In the genomic region with DNA sequence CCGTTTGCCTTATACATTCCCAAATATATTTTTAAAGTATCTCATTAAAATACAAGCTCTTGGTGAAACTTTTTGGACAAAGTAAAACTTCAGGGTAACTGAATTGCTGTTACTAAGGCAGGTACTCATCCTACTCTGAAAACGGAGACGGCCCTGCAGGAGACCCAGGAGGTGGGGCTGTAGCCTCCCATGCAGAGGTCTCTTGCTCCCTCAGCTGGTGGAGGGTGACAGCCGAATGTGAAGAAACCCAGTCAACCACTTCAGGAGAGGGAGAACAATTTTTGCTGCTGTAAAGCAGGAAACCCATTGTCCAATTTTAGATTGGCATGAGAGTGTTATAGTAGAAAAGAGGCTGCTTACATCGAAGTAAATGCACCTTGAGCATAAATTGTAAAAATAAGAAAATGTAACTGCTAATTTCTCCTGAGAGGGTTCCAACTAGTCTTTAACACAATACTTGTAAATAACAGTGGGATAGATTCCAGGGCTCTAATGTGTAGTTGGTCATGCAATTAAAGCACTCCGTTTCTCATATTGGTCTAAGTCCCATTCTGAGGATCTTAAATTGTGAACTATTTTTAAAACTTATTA, we compare ENCODE assay signal across 8 cellular contexts. TPM values are rescaled to one million over a fixed set of nuclear protein-coding genes. Genes with fewer than 3 reads are reported as not detected.
DNase-seq lines count a peak whose midpoint lies in the region; ATAC-seq and TF ChIP-seq lines count a peak whose summit lies in the region.
"Not testable (repeated sequence)": the region's sequence is repeated elsewhere in the genome, so short reads cannot be mapped to it uniquely, and the experiment has no call there.

No MANE protein-coding gene starts in this region.

- not testable (repeated sequence) for H3K36me3 Mint-ChIP-seq in activated T-helper 1 cell treated with anti-CD3 and anti-CD28 coated beads, Interleukin-12 subunit alpha, Interleukin-12 subunit beta, Interleukin-2, Interleukin-4 antibody, amounts not matched to agents 30 ng/mL and 10 ng/mL and 1 ng/mL, durations not matched to agents 14 hours and 24 hours and 36 hours (ENCODE audit: low read depth); neural progenitor cell

- H3K9me3 Mint-ChIP-seq in activated T-helper 1 cell treated with anti-CD3 and anti-CD28 coated beads, Interleukin-12 subunit alpha, Interleukin-12 subunit beta, Interleukin-2, Interleukin-4 antibody, amounts not matched to agents 30 ng/mL and 10 ng/mL and 1 ng/mL, durations not matched to agents 14 hours and 24 hours and 36 hours; neural progenitor cell: not testable (repeated sequence)

- not testable (repeated sequence) for H3K4me3 Mint-ChIP-seq in activated T-helper 1 cell treated with anti-CD3 and anti-CD28 coated beads, Interleukin-12 subunit alpha, Interleukin-12 subunit beta, Interleukin-2, Interleukin-4 antibody, amounts not matched to agents 30 ng/mL and 10 ng/mL and 1 ng/mL, durations not matched to agents 14 hours and 24 hours and 36 hours; neural progenitor cell

- not testable (repeated sequence) for H4K20me1 ChIP-seq in neural progenitor cell (ENCODE audit: low read depth)

- not testable (repeated sequence) for TF ChIP-seq POLR2A in NB4 (IDR thresholded peaks at IDR 0.05; ENCODE audit: extremely low read depth, insufficient read length); transverse colon (IDR thresholded peaks at IDR 0.05)

- TF ChIP-seq CTCF in GM12872 (IDR thresholded peaks at IDR 0.05; ENCODE audit: insufficient read depth, low read depth, low read length), result peak; percentile 47
- peak; percentile 40 for TF ChIP-seq CTCF in NB4 (IDR thresholded peaks at IDR 0.05; ENCODE audit: low read depth, low read length)
- TF ChIP-seq CTCF in neural progenitor cell (IDR thresholded peaks at IDR 0.05), result peak; percentile 58
- peak; percentile 11 to 34 (median 26) for TF ChIP-seq CTCF in transverse colon (IDR thresholded peaks at IDR 0.05)

- peak; percentile 67 for DNase-seq in NB4 (ENCODE audit: low read depth)
- DNase-seq in SJCRH30, result peak; percentile 75
- DNase-seq in activated T-helper 1 cell treated with anti-CD3 and anti-CD28 coated beads, Interleukin-12 subunit alpha, Interleukin-12 subunit beta, Interleukin-2, Interleukin-4 antibody, amounts not matched to agents 30 ng/mL and 10 ng/mL and 1 ng/mL, durations not matched to agents 14 hours and 24 hours and 36 hours (ENCODE audit: low spot score), result peak; percentile 30
- peak; percentile 20 for DNase-seq in fibroblast of peridontal ligament (ENCODE audit: extremely low read depth)
- DNase-seq in neural progenitor cell (ENCODE audit: low spot score), result peak; percentile 73
- DNase-seq in transverse colon, result peak; percentile 51

- H3K9me3 ChIP-seq in SJCRH30 (replicated peaks); neural progenitor cell (ENCODE audit: low read depth); transverse colon: not testable (repeated sequence)

- peaks cover 32% of the 10 kb centered on the region for H3K27me3 Mint-ChIP-seq in activated T-helper 1 cell treated with anti-CD3 and anti-CD28 coated beads, Interleukin-12 subunit alpha, Interleukin-12 subunit beta, Interleukin-2, Interleukin-4 antibody, amounts not matched to agents 30 ng/mL and 10 ng/mL and 1 ng/mL, durations not matched to agents 14 hours and 24 hours and 36 hours (ENCODE audit: insufficient read depth)
- H3K27me3 Mint-ChIP-seq in neural progenitor cell (ENCODE audit: insufficient read depth, low read depth), result not testable (repeated sequence)

- H3K79me2 ChIP-seq in neural progenitor cell (ENCODE audit: low read depth), result not testable (repeated sequence)

- H3K36me3 ChIP-seq in SJCRH30, neural progenitor cell, transverse colon: not testable (repeated sequence)

- ATAC-seq in HG02571 (IDR thresholded peaks at IDR 0.05; ENCODE audit: unreplicated experiment), result peak; percentile 85

- H3K4me2 ChIP-seq in neural progenitor cell, result not testable (repeated sequence)

- TF ChIP-seq EP300 in transverse colon (IDR thresholded peaks at IDR 0.05; ENCODE audit: low read depth), result not testable (repeated sequence)

- not testable (repeated sequence) for H3K27ac ChIP-seq in SJCRH30, neural progenitor cell, transverse colon

- H3K4me1 ChIP-seq in SJCRH30, neural progenitor cell, transverse colon: not testable (repeated sequence)

- WGBS in transverse colon (ENCODE audit: low coverage in 1 of 2), 2 donors, result 3% methylated on average over 5 of the region's 6 CpGs; no CpG with 5 or more reads in 1 of the 2 donors

- H3F3A ChIP-seq in neural progenitor cell (ENCODE audit: low read depth), result not testable (repeated sequence)

- H3K9ac ChIP-seq in neural progenitor cell, result not testable (repeated sequence)

- in situ Hi-C loops in transverse colon (cut with MboI; ENCODE audit: low pct_ligation_motif_present in 1 of 4, low pct_unique_long_range_greater_than_20kb in 1 of 4, low sequenced_read_pairs in 3 of 4), result not testable (repeated sequence)

- H2AFZ ChIP-seq in neural progenitor cell (replicated peaks), result not testable (repeated sequence)

- H3K27ac Mint-ChIP-seq in activated T-helper 1 cell treated with anti-CD3 and anti-CD28 coated beads, Interleukin-12 subunit alpha, Interleukin-12 subunit beta, Interleukin-2, Interleukin-4 antibody, amounts not matched to agents 30 ng/mL and 10 ng/mL and 1 ng/mL, durations not matched to agents 14 hours and 24 hours and 36 hours; neural progenitor cell: not testable (repeated sequence)

- H3K4me1 Mint-ChIP-seq in activated T-helper 1 cell treated with anti-CD3 and anti-CD28 coated beads, Interleukin-12 subunit alpha, Interleukin-12 subunit beta, Interleukin-2, Interleukin-4 antibody, amounts not matched to agents 30 ng/mL and 10 ng/mL and 1 ng/mL, durations not matched to agents 14 hours and 24 hours and 36 hours (ENCODE audit: low read depth), result peaks cover 12% of the 10 kb centered on the region
- not testable (repeated sequence) for H3K4me1 Mint-ChIP-seq in neural progenitor cell

- H3K4me3 ChIP-seq in NB4 (ENCODE audit: low read depth, low read length); neural progenitor cell; transverse colon: not testable (repeated sequence)
- peak overlapping the region; percentile 53; the same call in 1 of the 2 replicates for H3K4me3 ChIP-seq in SJCRH30

- H3K27me3 ChIP-seq in SJCRH30, result not testable (repeated sequence)
- H3K27me3 ChIP-seq in neural progenitor cell (peaks cover 65% of the 10 kb centered on the region), transverse colon (peaks cover 62% of the 10 kb centered on the region)

- intact Hi-C loops in activated T-helper 1 cell treated with anti-CD3 and anti-CD28 coated beads, Interleukin-12 subunit alpha, Interleukin-12 subunit beta, Interleukin-2, Interleukin-4 antibody, amounts not matched to agents 30 ng/mL and 10 ng/mL and 1 ng/mL, durations not matched to agents 14 hours and 24 hours and 36 hours (cut with micrococcal nuclease), result loop anchor here (1.0 kb wide), 1 partner anchor 8 kb away; a partner anchor contains a TSS
- intact Hi-C loops in transverse colon (cut with DNase I; ENCODE audit: low total_unique reads), result not testable (repeated sequence)

RNA-seq across cellular contexts. Expression of a gene that starts 8.1 kb away (rescaled TPM):
- 42.6 and 49.4 TPM in 2 replicates for total RNA-seq in SJCRH30 (2014; rRNA removed; shearing (Covaris generic))
- total RNA-seq in activated T-helper 1 cell treated with anti-CD3 and anti-CD28 coated beads, Interleukin-12 subunit alpha, Interleukin-12 subunit beta, Interleukin-2, Interleukin-4 antibody, amounts not matched to agents 30 ng/mL and 10 ng/mL and 1 ng/mL, durations not matched to agents 14 hours and 24 hours and 36 hours, result 41.2 and 41.5 TPM in 2 replicates
- total RNA-seq in neural progenitor cell (ENCODE audit: low replicate concordance) (23.2 and 36.2 TPM in 2 replicates), transverse colon (10 to 100 TPM; 30.9 to 69.1 (median 47.5) TPM)

Comparison
In these comparisons a context has a peak if more than half of its experiments do, and no peak if none do; other contexts are left out.
1. DNase-seq: peak in every context shown above with its lines; median percentile 75 in SJCRH30; 73 in neural progenitor cell; 67 in NB4; 51 in transverse colon; 30 in activated T-helper 1 cell treated with anti-CD3 and anti-CD28 coated beads, Interleukin-12 subunit alpha, Interleukin-12 subunit beta, Interleukin-2, Interleukin-4 antibody, amounts not matched to agents 30 ng/mL and 10 ng/mL and 1 ng/mL, durations not matched to agents 14 hours and 24 hours and 36 hours; 20 in fibroblast of peridontal ligament.